8 cellular contexts compared by ENCODE assay signal in the genomic region with DNA sequence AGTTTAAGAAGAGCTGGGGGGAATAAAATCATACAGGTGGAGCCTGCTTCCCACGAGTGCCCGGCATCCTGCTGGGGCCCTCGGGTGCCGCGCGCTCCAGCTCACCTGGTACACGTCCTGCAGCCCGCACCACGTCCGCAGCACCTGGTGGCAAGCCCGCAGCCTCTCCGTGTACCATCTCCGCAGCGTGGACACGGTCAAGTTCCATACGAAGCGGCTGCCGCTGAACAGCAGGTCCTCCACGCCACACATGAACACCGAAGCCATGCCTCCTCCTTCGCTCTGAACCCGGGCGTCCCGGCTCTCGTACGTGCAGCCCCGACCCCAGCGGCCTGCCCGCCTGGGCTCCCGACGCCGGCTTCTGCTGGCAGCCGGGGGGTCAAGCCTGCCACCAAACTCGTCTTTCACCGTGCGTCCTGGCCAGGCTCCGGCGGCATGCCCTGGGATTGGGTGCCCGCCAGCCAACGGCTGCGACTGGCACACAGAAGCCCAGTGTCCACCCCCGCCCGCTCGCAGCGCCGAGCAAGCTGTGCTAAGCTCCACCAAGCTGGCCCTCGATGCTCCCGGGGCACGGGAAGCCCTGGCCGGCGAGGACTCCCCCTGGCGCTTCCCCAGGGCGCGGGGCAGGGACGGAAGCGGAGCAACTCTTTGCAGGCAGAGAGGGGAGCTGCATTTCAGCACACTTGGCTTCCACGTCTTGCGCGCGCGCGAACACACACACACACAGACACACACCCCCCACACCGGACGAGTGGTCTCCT. TPM values are rescaled to one million over a fixed set of nuclear protein-coding genes. Genes with fewer than 3 reads are reported as not detected.
DNase-seq lines count a peak whose midpoint lies in the region; ATAC-seq and TF ChIP-seq lines count a peak whose summit lies in the region.

Gene FRMD4B (minus strand): TSS at position 366 of the 761 bp plus-strand sequence. CDS start 99 bp downstream, at position 267.

- H3K27ac Mint-ChIP-seq in natural killer cell, result peak within 1 kb of the TSS; percentile 58 to 74

- ATAC-seq in gastroesophageal sphincter, result peak; percentile 86
- peak; percentile 76 to 79 (median 79) for ATAC-seq in natural killer cell
- no peak for ATAC-seq in HG02623 (IDR thresholded peaks at IDR 0.05; ENCODE audit: unreplicated experiment)

- H3K9me3 ChIP-seq in gastroesophageal sphincter, result no peaks in the 10 kb centered on the region
- H3K9me3 ChIP-seq in transverse colon, result no peaks in the 10 kb centered on the region

- peak within 1 kb of the TSS; percentile 92 for H3K4me3 Mint-ChIP-seq in natural killer cell

- H3K36me3 Mint-ChIP-seq in natural killer cell, result no peaks in the 10 kb centered on the region

- DNase-seq in G401 (ENCODE audit: low spot score) (peak; percentile 23), natural killer cell (peak; percentile 26), transverse colon (peak; percentile 65), COLO668 (lab: John Stamatoyannopoulos, UW; ENCODE audit: unreplicated experiment) (no peak)
- peak; percentile 12 for DNase-seq in activated naive CD4-positive, alpha-beta T cell treated with anti-CD3 and anti-CD28 coated beads, Interleukin-2, amount 50 U/mL, for 16 hours

- TF ChIP-seq CTCF in LNCAP (IDR thresholded peaks at IDR 0.05), result 0 out of 2 replicates have a peak, but pooled peaks have one; percentile 18
- peak in 2 of 4 experiments; percentile 9 to 29 for TF ChIP-seq CTCF in gastroesophageal sphincter (IDR thresholded peaks at IDR 0.05)
- TF ChIP-seq CTCF in natural killer cell (IDR thresholded peaks at IDR 0.05), result peak; percentile 22
- TF ChIP-seq CTCF in transverse colon (IDR thresholded peaks at IDR 0.05), result peak in 1 of 5 experiments; percentile 24

- no peaks in the 10 kb centered on the region for H3K9me3 Mint-ChIP-seq in natural killer cell

- peaks cover 27 to 31% of the 10 kb centered on the region in 2 donors for H3K4me1 Mint-ChIP-seq in natural killer cell

- H3K4me1 ChIP-seq in gastroesophageal sphincter (peaks cover 0 to 19% (median 0%) of the 10 kb centered on the region in 3 donors), transverse colon (peaks cover 2 to 27% (median 15%) of the 10 kb centered on the region in 4 donors)

- peak within 1 kb of the TSS in 3 of 4 donors; percentile 46 to 70 (median 55) for H3K27ac ChIP-seq in gastroesophageal sphincter
- peak within 1 kb of the TSS; percentile 35 to 50 (median 44) for H3K27ac ChIP-seq in transverse colon

- peak; percentile 33 to 36 for TF ChIP-seq POLR2A in gastroesophageal sphincter (IDR thresholded peaks at IDR 0.05)
- no peak for TF ChIP-seq POLR2A in transverse colon (IDR thresholded peaks at IDR 0.05)

- H3K4me3 ChIP-seq in gastroesophageal sphincter (peak within 1 kb of the TSS; percentile 46 to 60), transverse colon (peak within 1 kb of the TSS; percentile 29 to 60 (median 37))

- in situ Hi-C loops in G401 (cut with HindIII; ENCODE audit: low sequenced_read_pairs), result no loop called here
- in situ Hi-C loops in transverse colon (cut with MboI; ENCODE audit: low pct_ligation_motif_present in 1 of 4, low pct_unique_long_range_greater_than_20kb in 1 of 4, low sequenced_read_pairs in 3 of 4), result no loop called here

- 0 to 2% methylated on average over 4 to 13 of the region's 64 CpGs for WGBS in gastroesophageal sphincter (ENCODE audit: low coverage in 1 of 2), 2 donors
- WGBS in transverse colon (ENCODE audit: low coverage in 1 of 2), 2 donors, result 2% methylated on average over 57 of the region's 64 CpGs; no CpG with 5 or more reads in 1 of the 2 donors

- H3K27me3 Mint-ChIP-seq in natural killer cell (ENCODE audit: low read depth in 2 of 2), result no peaks in the 10 kb centered on the region

- H3K36me3 ChIP-seq in gastroesophageal sphincter (no peaks in the 10 kb centered on the region), transverse colon (no peaks in the 10 kb centered on the region)

- H3K27me3 ChIP-seq in gastroesophageal sphincter (peaks cover 67% of the 10 kb centered on the region), transverse colon (peaks cover 47% of the 10 kb centered on the region)

- no peak for TF ChIP-seq EP300 in gastroesophageal sphincter (IDR thresholded peaks at IDR 0.05)
- TF ChIP-seq EP300 in transverse colon (IDR thresholded peaks at IDR 0.05; ENCODE audit: low read depth), result no peak

- intact Hi-C loops in natural killer cell (cut with micrococcal nuclease), result no loop called here
- intact Hi-C loops in transverse colon (cut with DNase I; ENCODE audit: low total_unique reads), result no loop called here

RNA-seq across cellular contexts. Expression of gene FRMD4B, which starts in this region (rescaled TPM):
- 17.7 and 19.9 TPM in 2 replicates for total RNA-seq in G401 (2014; rRNA removed; shearing (Covaris generic))
- total RNA-seq in gastroesophageal sphincter (10 to 100 TPM in 3 of 4 donors, 1 to 10 TPM in 1; 7.1 to 22.3 (median 19.8) TPM), natural killer cell (10 to 100 TPM in 1 of 3 donors, 1 to 10 TPM in 2; 8.5 to 19.8 (median 9.4) TPM), transverse colon (10 to 100 TPM; 15.5 to 36.7 (median 26.0) TPM)
